In genomic region chr7:143356414-143357050, GRCh38 we compare ENCODE assay signal across 34 cellular contexts. TPM values are rescaled to one million over a fixed set of nuclear protein-coding genes. Genes with fewer than 3 reads are reported as not detected.
"Had no signal": no experiment of that assay in that cellular context is flagged by ENCODE, and none has a peak within 500 bp of the region (broad histone marks: within the 10 kb centered on the region; RNA-seq: fewer than 3 reads in every experiment).

No MANE protein-coding gene starts in this region.

- H3K4me2 ChIP-seq: KMS-11, PC-9 had no signal

- H3K4me3 Mint-ChIP-seq: activated naive CD4-positive, alpha-beta T cell treated with anti-CD3 and anti-CD28 coated beads, Interleukin-2, amount 10 ng/mL, durations not matched to agents 7 days and 5 days; activated naive CD8-positive, alpha-beta T cell; activated naive CD8-positive, alpha-beta T cell treated with anti-CD3 and anti-CD28 coated beads, Interleukin-2, amount 50 U/mL, for 24 hours had no signal

- H3K27ac Mint-ChIP-seq: activated naive CD4-positive, alpha-beta T cell treated with anti-CD3 and anti-CD28 coated beads, Interleukin-2, amount 10 ng/mL, durations not matched to agents 7 days and 5 days; activated naive CD8-positive, alpha-beta T cell; brain had no signal

- H2AFZ ChIP-seq: PC-9 had no signal

- ATAC-seq: activated naive CD8-positive, alpha-beta T cell treated with anti-CD3 and anti-CD28 coated beads, Interleukin-2, amount 50 U/mL, for 24 hours had no signal

- DNase-seq: activated CD4-positive, alpha-beta T cell treated with anti-CD3 and anti-CD28 coated beads for 1 hour; activated CD4-positive, alpha-beta T cell treated with anti-CD3 and anti-CD28 coated beads for 48 hours; activated CD4-positive, alpha-beta T cell treated with anti-CD3 and anti-CD28 coated beads, Interleukin-2, amount 50 U/mL, for 4 hours; activated CD4-positive, CD25-positive, alpha-beta regulatory T cell; activated CD8-positive, alpha-beta memory T cell treated with anti-CD3 and anti-CD28 coated beads, Interleukin-2, amount 50 U/mL, for 48 hours; activated effector memory CD4-positive, alpha-beta T cell treated with Interleukin-2 at 50 U/mL for 16 hours; activated naive CD4-positive, alpha-beta T cell treated with anti-CD3 and anti-CD28 coated beads, Interleukin-2, amount 10 ng/mL, durations not matched to agents 7 days and 5 days; activated naive CD8-positive, alpha-beta T cell treated with anti-CD3 and anti-CD28 coated beads, Interleukin-2, amount 50 U/mL, for 24 hours; activated T-cell treated with anti-CD3 and anti-CD28 coated beads, Interleukin-2, amount 50 U/mL, for 48 hours; anterior cingulate cortex; caudate nucleus; MM.1S; MV-4-11; NCI-H1092; NCI-H1436 treated with DMSO at 0.1 percent for 48 hours; NCI-H1694 treated with DMSO at 0.1 percent for 48 hours; NCI-H2029; NCI-H345; NCI-H524 treated with DMSO at 0.1 percent for 48 hours; NCI-H748 treated with DMSO at 0.1 percent for 48 hours; NK-92 treated with Interleukin-12 subunit alpha and Interleukin-12 subunit beta, amount 100 ng/mL, for 24 hours; PC-9; Right ventricle myocardium superior; SW 1271; T-helper 1 cell; T-helper 2 cell; T1000; WERI-Rb-1 had no signal

- H3K9me3 Mint-ChIP-seq: activated naive CD4-positive, alpha-beta T cell treated with anti-CD3 and anti-CD28 coated beads, Interleukin-2, amount 10 ng/mL, durations not matched to agents 7 days and 5 days; activated naive CD8-positive, alpha-beta T cell treated with anti-CD3 and anti-CD28 coated beads, Interleukin-2, amount 50 U/mL, for 24 hours had no signal

- H3K27me3 Mint-ChIP-seq: activated naive CD8-positive, alpha-beta T cell had no signal

- H3K36me3 ChIP-seq: WERI-Rb-1 had no signal

- H3K36me3 Mint-ChIP-seq: activated naive CD4-positive, alpha-beta T cell treated with anti-CD3 and anti-CD28 coated beads, Interleukin-2, amount 10 ng/mL, durations not matched to agents 7 days and 5 days; activated naive CD8-positive, alpha-beta T cell had no signal

- FAIRE-seq: RCC 7860 had no signal

- H3K4me3 ChIP-seq: PC-9 had no signal

- H3K9ac ChIP-seq: KMS-11 had no signal

- H3K27ac ChIP-seq: KMS-11, PC-9, WERI-Rb-1 had no signal

RNA-seq across cellular contexts. Expression of gene CLCN1, which starts 40.6 kb away (rescaled TPM):
- total RNA-seq: LHCN-M2, PC-9 had no signal

RNA-seq across cellular contexts. Expression of gene EPHA1, which starts 52.1 kb away (rescaled TPM):
- total RNA-seq: LHCN-M2, NCI-H460 had no signal
